ENCODE assay signal across 2 cellular contexts in the genomic region with DNA sequence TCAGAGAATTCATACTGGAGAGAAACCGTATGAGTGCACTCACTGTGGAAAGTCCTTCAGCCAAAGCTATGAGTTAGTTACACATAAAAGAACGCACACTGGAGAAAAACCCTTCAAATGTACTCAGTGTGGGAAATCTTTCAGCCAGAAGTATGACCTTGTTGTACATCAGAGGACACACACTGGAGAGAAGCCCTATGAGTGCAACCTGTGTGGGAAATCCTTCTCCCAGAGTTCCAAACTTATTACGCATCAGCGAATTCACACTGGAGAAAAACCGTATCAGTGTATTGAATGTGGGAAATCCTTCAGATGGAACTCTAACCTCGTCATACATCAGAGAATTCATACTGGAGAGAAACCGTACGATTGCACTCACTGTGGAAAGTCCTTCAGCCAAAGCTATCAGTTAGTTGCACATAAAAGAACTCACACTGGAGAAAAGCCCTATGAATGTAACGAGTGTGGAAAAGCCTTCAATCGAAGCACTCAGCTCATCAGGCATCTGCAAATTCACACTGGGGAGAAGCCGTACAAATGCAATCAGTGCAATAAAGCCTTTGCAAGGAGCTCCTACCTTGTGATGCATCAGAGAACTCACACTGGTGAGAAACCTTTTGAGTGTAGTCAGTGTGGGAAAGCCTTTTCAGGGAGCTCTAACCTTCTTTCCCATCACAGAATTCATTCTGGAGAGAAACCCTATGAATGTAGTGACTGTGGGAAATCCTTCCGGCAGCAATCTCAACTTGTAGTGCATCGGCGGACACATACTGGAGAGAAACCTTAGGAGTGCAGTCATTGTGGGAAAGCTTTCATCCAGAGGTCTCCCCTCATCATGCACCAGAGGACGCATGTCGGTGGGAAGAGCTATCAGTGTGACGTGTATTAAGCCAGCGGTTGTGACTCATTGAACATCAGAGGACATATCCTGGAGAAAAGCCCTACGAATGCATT.
A peak's percentile ranks its signal among the peaks of the same experiment; 100 is the strongest.
TF ChIP-seq lines count a peak whose summit lies in the region.

No MANE protein-coding gene starts in this region.

TF ChIP-seq in HEK293, 187 proteins besides CTCF, POLR2A, EP300 and RAD21 (continues in another document):
- TF ChIP-seq, protein P1, sequence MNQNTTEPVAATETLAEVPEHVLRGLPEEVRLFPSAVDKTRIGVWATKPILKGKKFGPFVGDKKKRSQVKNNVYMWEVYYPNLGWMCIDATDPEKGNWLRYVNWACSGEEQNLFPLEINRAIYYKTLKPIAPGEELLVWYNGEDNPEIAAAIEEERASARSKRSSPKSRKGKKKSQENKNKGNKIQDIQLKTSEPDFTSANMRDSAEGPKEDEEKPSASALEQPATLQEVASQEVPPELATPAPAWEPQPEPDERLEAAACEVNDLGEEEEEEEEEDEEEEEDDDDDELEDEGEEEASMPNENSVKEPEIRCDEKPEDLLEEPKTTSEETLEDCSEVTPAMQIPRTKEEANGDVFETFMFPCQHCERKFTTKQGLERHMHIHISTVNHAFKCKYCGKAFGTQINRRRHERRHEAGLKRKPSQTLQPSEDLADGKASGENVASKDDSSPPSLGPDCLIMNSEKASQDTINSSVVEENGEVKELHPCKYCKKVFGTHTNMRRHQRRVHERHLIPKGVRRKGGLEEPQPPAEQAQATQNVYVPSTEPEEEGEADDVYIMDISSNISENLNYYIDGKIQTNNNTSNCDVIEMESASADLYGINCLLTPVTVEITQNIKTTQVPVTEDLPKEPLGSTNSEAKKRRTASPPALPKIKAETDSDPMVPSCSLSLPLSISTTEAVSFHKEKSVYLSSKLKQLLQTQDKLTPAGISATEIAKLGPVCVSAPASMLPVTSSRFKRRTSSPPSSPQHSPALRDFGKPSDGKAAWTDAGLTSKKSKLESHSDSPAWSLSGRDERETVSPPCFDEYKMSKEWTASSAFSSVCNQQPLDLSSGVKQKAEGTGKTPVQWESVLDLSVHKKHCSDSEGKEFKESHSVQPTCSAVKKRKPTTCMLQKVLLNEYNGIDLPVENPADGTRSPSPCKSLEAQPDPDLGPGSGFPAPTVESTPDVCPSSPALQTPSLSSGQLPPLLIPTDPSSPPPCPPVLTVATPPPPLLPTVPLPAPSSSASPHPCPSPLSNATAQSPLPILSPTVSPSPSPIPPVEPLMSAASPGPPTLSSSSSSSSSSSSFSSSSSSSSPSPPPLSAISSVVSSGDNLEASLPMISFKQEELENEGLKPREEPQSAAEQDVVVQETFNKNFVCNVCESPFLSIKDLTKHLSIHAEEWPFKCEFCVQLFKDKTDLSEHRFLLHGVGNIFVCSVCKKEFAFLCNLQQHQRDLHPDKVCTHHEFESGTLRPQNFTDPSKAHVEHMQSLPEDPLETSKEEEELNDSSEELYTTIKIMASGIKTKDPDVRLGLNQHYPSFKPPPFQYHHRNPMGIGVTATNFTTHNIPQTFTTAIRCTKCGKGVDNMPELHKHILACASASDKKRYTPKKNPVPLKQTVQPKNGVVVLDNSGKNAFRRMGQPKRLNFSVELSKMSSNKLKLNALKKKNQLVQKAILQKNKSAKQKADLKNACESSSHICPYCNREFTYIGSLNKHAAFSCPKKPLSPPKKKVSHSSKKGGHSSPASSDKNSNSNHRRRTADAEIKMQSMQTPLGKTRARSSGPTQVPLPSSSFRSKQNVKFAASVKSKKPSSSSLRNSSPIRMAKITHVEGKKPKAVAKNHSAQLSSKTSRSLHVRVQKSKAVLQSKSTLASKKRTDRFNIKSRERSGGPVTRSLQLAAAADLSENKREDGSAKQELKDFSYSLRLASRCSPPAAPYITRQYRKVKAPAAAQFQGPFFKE (tag by site-specific recombination; IDR thresholded peaks at IDR 0.05; ENCODE audit: borderline replicate concordance): no peak
- TF ChIP-seq REPIN1 (tag by site-specific recombination; IDR thresholded peaks at IDR 0.05; ENCODE audit: low read depth) (no peak), TRIM28 (IDR thresholded peaks at IDR 0.05; ENCODE audit: borderline replicate concordance, low read length) (peak; percentile 93; the same call in 1 of the 2 replicates), SETDB1 (IDR thresholded peaks at IDR 0.05; ENCODE audit: insufficient read length, low read length) (peak; percentile 100), ZFP69B (tag by site-specific recombination; IDR thresholded peaks at IDR 0.05) (no peak), ZNF707 (tag by site-specific recombination; IDR thresholded peaks at IDR 0.05) (no peak), ZNF169 (tag by site-specific recombination; IDR thresholded peaks at IDR 0.05) (0 out of 2 replicates have a peak, but pooled peaks have one; percentile 7), ZNF843 (tag by site-specific recombination; IDR thresholded peaks at IDR 0.05) (no peak), ZNF664 (tag by site-specific recombination; IDR thresholded peaks at IDR 0.05) (no peak), ZNF239 (tag by site-specific recombination; IDR thresholded peaks at IDR 0.05) (0 out of 2 replicates have a peak, but pooled peaks have one; percentile 48), ZNF670 (tag by site-specific recombination; IDR thresholded peaks at IDR 0.05; ENCODE audit: low read depth) (no peak), ZNF626 (tag by site-specific recombination; IDR thresholded peaks at IDR 0.05) (0 out of 2 replicates have a peak, but pooled peaks have one; percentile 5)
- TF ChIP-seq, protein P2, sequence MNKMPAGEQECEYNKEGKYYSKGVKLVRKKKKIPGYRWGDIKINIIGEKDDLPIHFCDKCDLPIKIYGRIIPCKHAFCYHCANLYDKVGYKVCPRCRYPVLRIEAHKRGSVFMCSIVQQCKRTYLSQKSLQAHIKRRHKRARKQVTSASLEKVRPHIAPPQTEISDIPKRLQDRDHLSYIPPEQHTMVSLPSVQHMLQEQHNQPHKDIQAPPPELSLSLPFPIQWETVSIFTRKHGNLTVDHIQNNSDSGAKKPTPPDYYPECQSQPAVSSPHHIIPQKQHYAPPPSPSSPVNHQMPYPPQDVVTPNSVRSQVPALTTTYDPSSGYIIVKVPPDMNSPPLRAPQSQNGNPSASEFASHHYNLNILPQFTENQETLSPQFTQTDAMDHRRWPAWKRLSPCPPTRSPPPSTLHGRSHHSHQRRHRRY (tag by site-specific recombination; IDR thresholded peaks at IDR 0.05): no peak

TF ChIP-seq in GM12878, 131 proteins besides CTCF, POLR2A, EP300 and RAD21:
- TF ChIP-seq PML (IDR thresholded peaks at IDR 0.05; ENCODE audit: low read length): no peak
- no peak for TF ChIP-seq WRNIP1 (IDR thresholded peaks at IDR 0.05; ENCODE audit: borderline replicate concordance, low read depth, low read length)
- peak; percentile 86 for TF ChIP-seq KLF5 (IDR thresholded peaks at IDR 0.05; ENCODE audit: partially characterized antibody)
- peak; percentile 95 for TF ChIP-seq ZNF274 (IDR thresholded peaks at IDR 0.05; ENCODE audit: insufficient read depth, insufficient read length)
- TF ChIP-seq SMAD5 (IDR thresholded peaks at IDR 0.05; ENCODE audit: low read depth): no peak
- no peak for TF ChIP-seq RAD51 (IDR thresholded peaks at IDR 0.05)
- TF ChIP-seq MYB (IDR thresholded peaks at IDR 0.05; ENCODE audit: borderline replicate concordance, low read depth, low read length): no peak
- no peak for TF ChIP-seq HDAC2 (IDR thresholded peaks at IDR 0.05)
- no peak for TF ChIP-seq POU2F2 (IDR thresholded peaks at IDR 0.05; ENCODE audit: borderline replicate concordance, low read depth, low read length)
- peak; percentile 87 for TF ChIP-seq CBX5 (IDR thresholded peaks at IDR 0.05; ENCODE audit: low read depth)
